18 cellular contexts compared by ENCODE assay signal in genomic region chrX:153283982-153284381, GRCh38. TPM values are rescaled to one million over a fixed set of nuclear protein-coding genes. Genes with fewer than 3 reads are reported as not detected.
"Had no signal": no experiment of that assay in that cellular context is flagged by ENCODE, and none has a peak within 500 bp of the region (broad histone marks: within the 10 kb centered on the region; RNA-seq: fewer than 3 reads in every experiment).

No MANE protein-coding gene starts in this region.

RNA-seq across cellular contexts. Expression of gene PNMA6F, which starts 37.6 kb away (rescaled TPM):
- total RNA-seq: activated naive CD4-positive, alpha-beta T cell treated with anti-CD3 and anti-CD28 coated beads for 36 hours; activated naive CD4-positive, alpha-beta T cell treated with anti-CD3 and anti-CD28 coated beads, Interleukin-2, amount 50 U/mL, for 72 hours; activated naive CD8-positive, alpha-beta T cell treated with anti-CD3 and anti-CD28 coated beads for 36 hours; activated naive CD8-positive, alpha-beta T cell treated with anti-CD3 and anti-CD28 coated beads, Interleukin-2, amount 10 ng/mL, durations not matched to agents 7 days and 5 days; activated T-cell treated with anti-CD3 and anti-CD28 coated beads, Interleukin-2, amount 50 U/mL, for 4 hours; activated T-cell treated with anti-CD3 and anti-CD28 coated beads, Interleukin-2, amount 50 U/mL, for 72 hours; activated T-helper 1 cell treated with anti-CD3 and anti-CD28 coated beads, Interleukin-12 subunit alpha, Interleukin-12 subunit beta, Interleukin-2, Interleukin-4 antibody, amounts not matched to agents 30 ng/mL and 10 ng/mL and 1 ng/mL, durations not matched to agents 14 hours and 24 hours and 36 hours; activated T-helper 17 cell treated with anti-CD3 and anti-CD28 coated beads, Interleukin-2, amount 50 U/mL, for 72 hours; activated T-helper 2 cell treated with anti-CD3 and anti-CD28 coated beads, Interferon-gamma antibody, Interleukin-2, Interleukin-4, amounts not matched to agents 10 μg/mL and 5 μg/mL and 100 μg/mL, durations not matched to agents 14 hours and 24 hours and 36 hours; aorta; ascending aorta; astrocyte; body of pancreas; breast epithelium; bronchial epithelial cell; cardiac muscle cell; cardiac septum had no signal
- polyA plus RNA-seq: adipose tissue, aorta, cardiac muscle cell had no signal
